ENCODE assay signal across 10 cellular contexts in the genomic region with DNA sequence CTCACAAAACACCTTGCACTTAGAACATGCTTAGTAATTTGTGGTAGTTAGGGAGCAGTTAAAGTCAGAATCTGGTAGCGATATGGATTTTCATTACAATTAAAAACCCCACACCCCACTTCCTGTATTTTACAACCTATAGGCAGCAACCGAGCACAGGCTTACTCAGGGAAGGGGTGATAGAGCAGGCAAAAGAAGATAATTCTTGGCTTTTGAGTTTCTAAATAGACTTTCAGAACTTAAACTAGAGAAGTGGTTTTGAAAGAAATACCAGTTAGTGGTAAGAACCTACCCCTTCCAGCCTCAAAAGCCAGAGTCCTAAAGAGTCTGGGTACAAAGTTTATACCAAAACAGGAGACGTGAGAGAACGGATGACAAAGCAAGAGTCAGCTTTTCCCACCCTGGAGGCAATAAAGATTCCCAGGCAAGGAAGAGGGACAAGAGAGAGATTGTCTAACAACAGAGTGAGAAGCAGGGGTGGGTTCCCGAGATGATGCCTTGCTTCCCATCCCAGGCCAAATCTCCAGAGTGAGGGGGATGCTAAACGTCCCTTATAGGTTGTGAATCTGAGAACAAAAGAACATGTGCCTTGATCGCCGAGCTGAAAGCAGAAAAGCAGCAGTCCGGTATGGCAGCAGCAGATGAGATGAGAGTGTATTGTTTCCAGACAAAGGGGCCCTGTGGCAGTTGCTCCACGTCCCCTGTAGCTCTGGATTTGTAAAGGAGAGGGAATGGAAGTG. TPM values are rescaled to one million over a fixed set of nuclear protein-coding genes. Genes with fewer than 3 reads are reported as not detected.
DNase-seq lines count a peak whose midpoint lies in the region; ATAC-seq and TF ChIP-seq lines count a peak whose summit lies in the region.
"Had no signal": no experiment of that assay in that cellular context is flagged by ENCODE, and none has a peak within 500 bp of the region (broad histone marks: within the 10 kb centered on the region; RNA-seq: fewer than 3 reads in every experiment).

No MANE protein-coding gene starts in this region.

- TF ChIP-seq CTCF in glutamatergic neuron (IDR thresholded peaks at IDR 0.05; ENCODE audit: partially characterized antibody, unreplicated experiment) (no peak), mucosa of descending colon (IDR thresholded peaks at IDR 0.05) (no peak)

- no peaks in the 10 kb centered on the region for H3K79me2 ChIP-seq in GM23248 (ENCODE audit: insufficient read depth)
- H3K79me2 ChIP-seq: parathyroid adenoma had no signal

- H3K9me3 ChIP-seq in GM23248 (ENCODE audit: low read depth) (no peaks in the 10 kb centered on the region), SK-N-MC (ENCODE audit: low read depth, low read length) (no peaks in the 10 kb centered on the region), mucosa of descending colon (no peaks in the 10 kb centered on the region)

- ATAC-seq in mucosa of descending colon, result no peak
- ATAC-seq in GM18520 (IDR thresholded peaks at IDR 0.05; ENCODE audit: unreplicated experiment), result no peak

- intact Hi-C loops in mucosa of descending colon (cut with DNase I, micrococcal nuclease), result no loop called here

- no peak overlapping the region for H3K9ac ChIP-seq in GM23248
- H3K9ac ChIP-seq in SK-N-MC (ENCODE audit: insufficient read length), result peak overlapping the region; percentile 15
- H3K9ac ChIP-seq: parathyroid adenoma had no signal

- no peaks in the 10 kb centered on the region for H4K20me1 ChIP-seq in GM23248 (ENCODE audit: insufficient read depth)

- DNase-seq in Ammon's horn (ENCODE audit: low spot score), result peak; percentile 31
- DNase-seq in GM23248, result peak; percentile 27
- DNase-seq in SK-N-MC (ENCODE audit: low read depth, low spot score), result peak; percentile 30
- no peak for DNase-seq in glutamatergic neuron
- no peak for DNase-seq in COR-L47 (lab: John Stamatoyannopoulos, UW)
- no peak for DNase-seq in mucosa of descending colon
- no peak for DNase-seq in NCI-H1105 treated with DMSO at 0.1 percent for 48 hours (lab: John Stamatoyannopoulos, UW)
- DNase-seq: cerebellar nuclear complex had no signal

- no peaks in the 10 kb centered on the region for H3K36me3 ChIP-seq in GM23248 (ENCODE audit: low read depth)
- H3K36me3 ChIP-seq in SK-N-MC (ENCODE audit: insufficient read depth, low read length), result no peaks in the 10 kb centered on the region
- H3K36me3 ChIP-seq in mucosa of descending colon (ENCODE audit: low read depth), result no peaks in the 10 kb centered on the region

- no peaks in the 10 kb centered on the region for H3K9me2 ChIP-seq in GM23248 (ENCODE audit: insufficient read depth)

- H2AFZ ChIP-seq in GM23248, result peak overlapping the region; percentile 39
- H2AFZ ChIP-seq: parathyroid adenoma had no signal

- peaks cover 22% of the 10 kb centered on the region for H3K4me1 Mint-ChIP-seq in glutamatergic neuron (ENCODE audit: low read depth, unreplicated experiment)

- H3K4me2 ChIP-seq in GM23248 (ENCODE audit: unreplicated experiment), result no peak overlapping the region

- peaks cover 6% of the 10 kb centered on the region for H3K27me3 Mint-ChIP-seq in glutamatergic neuron (ENCODE audit: unreplicated experiment)

- no peaks in the 10 kb centered on the region for H3K4me1 ChIP-seq in GM23248 (ENCODE audit: insufficient read depth)
- peaks cover 5% of the 10 kb centered on the region for H3K4me1 ChIP-seq in mucosa of descending colon (ENCODE audit: low read depth)
- H3K4me1 ChIP-seq: parathyroid adenoma had no signal

- peaks cover 6% of the 10 kb centered on the region for H3K36me3 Mint-ChIP-seq in glutamatergic neuron (ENCODE audit: unreplicated experiment)

- peaks cover 43% of the 10 kb centered on the region; the same call in 1 of the 2 replicates for H3K27me3 ChIP-seq in GM23248 (replicated peaks; ENCODE audit: insufficient read depth)

- WGBS in GM23248 (ENCODE audit: low coverage in 1 of 2, low lambda C conversion rate in 2 of 2, missing lambda C conversion rate in 2 of 2), 2 experiments, result 7 to 13% methylated on average over 10 of the region's 10 CpGs

- H3K4me3 Mint-ChIP-seq in glutamatergic neuron (ENCODE audit: unreplicated experiment), result no peak overlapping the region

- in situ Hi-C loops in GM23248 (cut with MboI), result no loop called here

- peak overlapping the region; percentile 73 for H3K27ac Mint-ChIP-seq in glutamatergic neuron (ENCODE audit: unreplicated experiment)

- H3K4me3 ChIP-seq in GM23248 (no peak overlapping the region), SK-N-MC (peak overlapping the region; percentile 51), mucosa of descending colon (no peak overlapping the region)

- H3K27ac ChIP-seq in GM23248, result no peak overlapping the region
- peak overlapping the region; percentile 85 for H3K27ac ChIP-seq in SK-N-MC
- H3K27ac ChIP-seq: parathyroid adenoma had no signal

- H3F3A ChIP-seq in GM23248 (ENCODE audit: insufficient read depth), result no peaks in the 10 kb centered on the region

- peaks cover 3% of the 10 kb centered on the region for H3K9me3 Mint-ChIP-seq in glutamatergic neuron (ENCODE audit: unreplicated experiment)

RNA-seq across cellular contexts. Expression of gene KLHL6, which starts 36.9 kb away (rescaled TPM):
- total RNA-seq in GM23248 (2014; rRNA removed; shearing (Covaris generic)), result not detected in 2 replicates
- polyA plus RNA-seq in GM23248 (2016; fragmentation: Nextera tagmentation; extraction: Ambion mirVana), result not detected in 2 replicates
- total RNA-seq in glutamatergic neuron (ENCODE audit: unreplicated experiment) (not detected), mucosa of descending colon (1 to 10 TPM; 1.9 to 3.0 (median 1.9) TPM)

Comparison
In these comparisons a context has a peak if more than half of its experiments do, and no peak if none do; other contexts are left out.
1. DNase-seq: peak in Ammon's horn (single experiment), GM23248 (single experiment) and SK-N-MC (single experiment); none in glutamatergic neuron (single experiment), COR-L47 (single experiment), mucosa of descending colon (0 of 3) and NCI-H1105 treated with DMSO at 0.1 percent for 48 hours (single experiment).